14 cellular contexts compared by ENCODE assay signal in the genomic region with DNA sequence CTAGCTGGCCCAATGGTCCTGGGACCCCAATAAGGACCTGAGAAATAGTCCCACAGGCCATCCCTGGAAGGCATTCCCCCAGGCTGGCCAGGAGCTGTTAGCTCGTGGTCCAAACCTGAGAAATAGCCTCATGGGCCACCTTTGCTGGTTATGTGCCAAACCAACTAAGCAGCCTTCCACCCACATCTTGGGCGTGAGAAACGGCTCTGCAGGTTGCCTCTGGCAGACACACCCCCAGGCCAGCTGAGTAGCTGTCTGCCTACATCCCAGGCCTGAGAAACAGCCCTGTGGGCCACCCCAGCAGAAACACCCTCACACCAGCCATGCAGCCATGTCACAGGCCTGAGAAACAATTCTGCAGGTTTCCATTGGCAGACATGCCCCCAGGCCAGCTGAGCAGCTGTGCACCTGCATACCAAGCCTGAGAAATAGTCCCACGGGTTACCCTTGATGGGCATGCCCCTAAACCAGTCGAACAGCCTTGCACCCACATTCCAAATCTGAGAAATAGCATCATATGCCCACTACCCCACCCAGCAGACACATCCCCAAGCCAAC.
"Had no signal": no experiment of that assay in that cellular context is flagged by ENCODE, and none has a peak within 500 bp of the region (broad histone marks: within the 10 kb centered on the region; RNA-seq: fewer than 3 reads in every experiment).

No MANE protein-coding gene starts in this region.

- H3K27me3 ChIP-seq: colonic mucosa, hepatocyte, ovary had no signal

- H3K36me3 ChIP-seq: colonic mucosa, ovary had no signal

- H3K4me3 ChIP-seq: colonic mucosa, hepatocyte, mucosa of descending colon, ovary, smooth muscle cell had no signal

- H3K27ac ChIP-seq: colonic mucosa, ovary had no signal

- H3K4me1 ChIP-seq: colonic mucosa had no signal

- H3K79me2 ChIP-seq: hepatocyte had no signal

- H3K9me3 ChIP-seq: colonic mucosa, mucosa of descending colon, ovary had no signal

- ATAC-seq: left colon; left ventricle myocardium superior; mucosa of descending colon; naive thymus-derived CD8-positive, alpha-beta T cell; right cardiac atrium had no signal

- H2AFZ ChIP-seq: hepatocyte had no signal

- H3K4me2 ChIP-seq: hepatocyte, smooth muscle cell had no signal

- DNase-seq: colonic mucosa; dermis blood vessel endothelial cell; foreskin melanocyte; head of caudate nucleus; left colon; left ventricle myocardium superior; mucosa of descending colon; naive thymus-derived CD8-positive, alpha-beta T cell; ovary; right cardiac atrium; stimulated activated CD4-positive, alpha-beta T cell treated with anti-CD3 and anti-CD28 coated beads, Interleukin-2, amount 100 ng/mL, for 48 hours; stimulated activated naive CD4-positive, alpha-beta T cell treated with Interleukin-2 at 50 U/mL for 16 hours had no signal
